Comparison of ENCODE assay signal across 21 cellular contexts in genomic region chrX:114924846-114925245, GRCh38.
DNase-seq lines count a peak whose midpoint lies in the region; ATAC-seq and FAIRE-seq lines count a peak whose summit lies in the region.
"Had no signal": no experiment of that assay in that cellular context is flagged by ENCODE, and none has a peak within 500 bp of the region (broad histone marks: within the 10 kb centered on the region; RNA-seq: fewer than 3 reads in every experiment).

No MANE protein-coding gene starts in this region.

- DNase-seq in AG08396 (ENCODE audit: low spot score) = peak; percentile 7
- DNase-seq in H4 (ENCODE audit: low spot score) = peak; percentile 18
- DNase-seq in astrocyte of the hippocampus (ENCODE audit: low read depth, low spot score) = peak; percentile 49
- DNase-seq in NCI-H187 treated with DMSO at 0.1 percent for 48 hours (lab: John Stamatoyannopoulos, UW) = no peak
- DNase-seq in cerebellar cortex (ENCODE audit: low spot score) = no peak
- DNase-seq: activated CD4-positive, alpha-beta T cell treated with anti-CD3 and anti-CD28 coated beads for 4 hours; activated naive CD8-positive, alpha-beta T cell treated with anti-CD3 and anti-CD28 coated beads, Interleukin-2, amount 10 ng/mL, durations not matched to agents 7 days and 5 days; activated T-cell treated with anti-CD3 and anti-CD28 coated beads, Interleukin-2, amount 50 U/mL, for 24 hours; C1 segment of cervical spinal cord; dermis blood vessel endothelial cell; DND-41; islet precursor cell; Kasumi-1; NCI-H1694 treated with DMSO at 0.1 percent for 48 hours; NCI-H524 treated with DMSO at 0.1 percent for 48 hours; T-helper 1 cell; upper lobe of right lung had no signal

- peak; percentile 24 for FAIRE-seq in islet of Langerhans (lab: Jason Lieb, UNC)

- ATAC-seq in HG03135 (IDR thresholded peaks at IDR 0.05; ENCODE audit: unreplicated experiment) (no peak), GM21737 (IDR thresholded peaks at IDR 0.05; ENCODE audit: unreplicated experiment) (no peak)
- ATAC-seq: Panc1, upper lobe of right lung had no signal

Comparison
In these comparisons a context has a peak if more than half of its experiments do, and no peak if none do; other contexts are left out.
1. DNase-seq: peak in AG08396 (single experiment), H4 (single experiment) and astrocyte of the hippocampus (single experiment); none in NCI-H187 treated with DMSO at 0.1 percent for 48 hours (single experiment) and cerebellar cortex (single experiment).